18 cellular contexts compared by ENCODE assay signal in genomic region chr10:37952051-37952815, GRCh38. TPM values are rescaled to one million over a fixed set of nuclear protein-coding genes. Genes with fewer than 3 reads are reported as not detected.
A peak's percentile ranks its signal among the peaks of the same experiment; 100 is the strongest.
DNase-seq lines count a peak whose midpoint lies in the region; ATAC-seq and TF ChIP-seq lines count a peak whose summit lies in the region.
"Had no signal": no experiment of that assay in that cellular context is flagged by ENCODE, and none has a peak within 500 bp of the region (broad histone marks: within the 10 kb centered on the region; RNA-seq: fewer than 3 reads in every experiment).

No MANE protein-coding gene starts in this region.

- POLR2A ChIA-PET in Caco-2 (lab: Charles Lee), result no interaction called here

- 0 out of 2 replicates have a peak, but pooled peaks have one; percentile 13 for TF ChIP-seq EP300 in Ishikawa (IDR thresholded peaks at IDR 0.05; ENCODE audit: borderline replicate concordance)

- no peak overlapping the region for H3K9ac ChIP-seq in neural progenitor cell

- ATAC-seq in esophagus mucosa (peak; percentile 42), GM21360 (IDR thresholded peaks at IDR 0.05; ENCODE audit: unreplicated experiment) (no peak)
- ATAC-seq: GM23338, HepG2 had no signal

- H3K27ac Mint-ChIP-seq in Caco-2 (ENCODE audit: unreplicated experiment) (peak overlapping the region; percentile 69), neural progenitor cell (peak overlapping the region; percentile 73)
- H3K27ac Mint-ChIP-seq: CD4-positive, CD25-positive, alpha-beta regulatory T cell; GM23338 had no signal

- H2AFZ ChIP-seq in neural progenitor cell (replicated peaks), result no peak overlapping the region
- H2AFZ ChIP-seq: GM23338 had no signal

- DNase-seq in Caco-2, result peak in 1 of 2 experiments; percentile 9
- DNase-seq in neural progenitor cell (ENCODE audit: low spot score), result no peak
- no peak for DNase-seq in GOT3 (lab: John Stamatoyannopoulos, UW)
- no peak for DNase-seq in NCI-H748 (lab: John Stamatoyannopoulos, UW; ENCODE audit: unreplicated experiment)
- DNase-seq in stimulated activated CD4-positive, alpha-beta T cell treated with anti-CD3 and anti-CD28 coated beads, Interleukin-2, amount 100 ng/mL, for 24 hours, result no peak
- DNase-seq: AML-193; CD4-positive, CD25-positive, alpha-beta regulatory T cell; DMS79 treated with DMSO at 0.1 percent for 48 hours; GF-D8; Karpas-422; NCI-H1417 treated with DMSO at 0.1 percent for 48 hours; NCI-H2029; NCI-H2171 treated with DMSO at 0.1 percent for 48 hours had no signal

- H3K79me2 ChIP-seq in neural progenitor cell (ENCODE audit: low read depth), result no peaks in the 10 kb centered on the region

- CTCF ChIA-PET in Caco-2 (lab: Charles Lee), result no interaction called here

- H3K4me3 ChIP-seq in Caco-2 (ENCODE audit: low read depth, low read length), result no peak overlapping the region
- H3K4me3 ChIP-seq in neural progenitor cell, result no peak overlapping the region
- H3K4me3 ChIP-seq: GM23338 had no signal

- no peak for TF ChIP-seq CTCF in Caco-2 (IDR thresholded peaks at IDR 0.05; ENCODE audit: insufficient read depth in 1 of 2, low read depth in 1 of 2, low read length in 1 of 2, severe bottlenecking in 1 of 2, unreplicated experiment in 1 of 2)
- no peak for TF ChIP-seq CTCF in neural progenitor cell (IDR thresholded peaks at IDR 0.05)

- TF ChIP-seq RAD21 in Ishikawa (IDR thresholded peaks at IDR 0.05; ENCODE audit: low read depth), result no peak

- no peaks in the 10 kb centered on the region for H3F3A ChIP-seq in neural progenitor cell (ENCODE audit: low read depth)

- intact Hi-C loops in Caco-2 (cut with micrococcal nuclease; ENCODE audit: unreplicated experiment), result no loop called here

- H3K36me3 Mint-ChIP-seq in Caco-2 (ENCODE audit: insufficient read depth, unreplicated experiment), result peaks cover 9% of the 10 kb centered on the region
- peaks cover 65% of the 10 kb centered on the region for H3K36me3 Mint-ChIP-seq in neural progenitor cell

- H3K27ac ChIP-seq in neural progenitor cell, result no peak overlapping the region

- no peaks in the 10 kb centered on the region for H4K20me1 ChIP-seq in neural progenitor cell (ENCODE audit: low read depth)

- H3K27me3 Mint-ChIP-seq in Caco-2 (ENCODE audit: insufficient read depth, unreplicated experiment), result no peaks in the 10 kb centered on the region
- H3K27me3 Mint-ChIP-seq in neural progenitor cell (ENCODE audit: insufficient read depth, low read depth), result no peaks in the 10 kb centered on the region
- H3K27me3 Mint-ChIP-seq: CD4-positive, CD25-positive, alpha-beta regulatory T cell had no signal

- H3K27me3 ChIP-seq in Caco-2 (replicated peaks; ENCODE audit: control insufficient read depth, insufficient read depth, low read length) (no peaks in the 10 kb centered on the region), neural progenitor cell (no peaks in the 10 kb centered on the region)

- H3K36me3 ChIP-seq in Caco-2 (ENCODE audit: control insufficient read depth, insufficient read depth, low read length) (no peaks in the 10 kb centered on the region), neural progenitor cell (peaks cover 10% of the 10 kb centered on the region)

- H3K9me3 Mint-ChIP-seq in Caco-2 (ENCODE audit: unreplicated experiment) (peaks cover 61% of the 10 kb centered on the region), neural progenitor cell (peaks cover 31% of the 10 kb centered on the region)

- H3K4me1 Mint-ChIP-seq in Caco-2 (ENCODE audit: low read depth, unreplicated experiment) (peaks cover 9% of the 10 kb centered on the region), neural progenitor cell (peaks cover 10% of the 10 kb centered on the region)
- H3K4me1 Mint-ChIP-seq: CD4-positive, CD25-positive, alpha-beta regulatory T cell; GM23338 had no signal

- no peak overlapping the region for H3K4me2 ChIP-seq in neural progenitor cell
- H3K4me2 ChIP-seq: GM23338 had no signal

- BruUV-seq in Caco-2 (replicated peaks; lab: Mats Ljungman, UMichigan), result no TSS peak

- H3K4me3 Mint-ChIP-seq in Caco-2 (ENCODE audit: unreplicated experiment) (no peak overlapping the region), neural progenitor cell (no peak overlapping the region)
- H3K4me3 Mint-ChIP-seq: CD4-positive, CD25-positive, alpha-beta regulatory T cell; GM23338 had no signal

- H3K4me1 ChIP-seq in Caco-2, result no peaks in the 10 kb centered on the region
- no peaks in the 10 kb centered on the region for H3K4me1 ChIP-seq in neural progenitor cell

- H3K9me3 ChIP-seq in Caco-2 (peaks cover 31% of the 10 kb centered on the region), neural progenitor cell (ENCODE audit: low read depth) (peaks cover 18% of the 10 kb centered on the region)

TF ChIP-seq in Ishikawa, 13 proteins besides CTCF, POLR2A, EP300 and RAD21:
- TF ChIP-seq TCF12 (IDR thresholded peaks at IDR 0.05; ENCODE audit: low read depth) (peak; percentile 40; the same call in 1 of the 2 replicates), TEAD4 (IDR thresholded peaks at IDR 0.05) (peak; percentile 23), REST (IDR thresholded peaks at IDR 0.05; ENCODE audit: low read depth) (no peak)

RNA-seq across cellular contexts. Expression of gene ZNF25, which starts 24.2 kb away (rescaled TPM):
- 1.5 and 1.7 TPM in 2 replicates for total RNA-seq in Caco-2 (2022)
- total RNA-seq in esophagus mucosa, result 2.8 TPM
- 3.3 and 4.8 TPM in 2 replicates for total RNA-seq in neural progenitor cell (ENCODE audit: low replicate concordance)

RNA-seq across cellular contexts. Expression of gene ZNF33A, which starts 58.2 kb away (rescaled TPM):
- total RNA-seq in Caco-2 (2022) (33.9 and 36.3 TPM in 2 replicates), esophagus mucosa (13.0 TPM), neural progenitor cell (ENCODE audit: low replicate concordance) (46.8 and 65.5 TPM in 2 replicates)
